Comparison of ENCODE assay signal across 8 cellular contexts in genomic region chr1:42931911-42932422, GRCh38. TPM values are rescaled to one million over a fixed set of nuclear protein-coding genes. Genes with fewer than 3 reads are reported as not detected.
DNase-seq lines count a peak whose midpoint lies in the region; ATAC-seq, FAIRE-seq and TF ChIP-seq lines count a peak whose summit lies in the region.

No MANE protein-coding gene starts in this region.

- no peak for TF ChIP-seq CTCF in right atrium auricular region (IDR thresholded peaks at IDR 0.05)

- peak; percentile 83 for DNase-seq in Right ventricle myocardium inferior (ENCODE audit: missing footprints)
- DNase-seq in right atrium auricular region (ENCODE audit: low spot score) = no peak
- peak; percentile 63 for DNase-seq in T-helper 9 cell
- no peak for DNase-seq in HTR-8/SVneo (ENCODE audit: insufficient read length, low spot score)

- H3K27ac ChIP-seq in right atrium auricular region = peak overlapping the region in 1 of 2 donors; percentile 31
- H3K27ac ChIP-seq in angular gyrus (ENCODE audit: low read depth, low read length) = peak overlapping the region; percentile 5

- H3K9me3 ChIP-seq in right atrium auricular region (no peaks in the 10 kb centered on the region), mucosa of stomach (ENCODE audit: control insufficient read depth, low read length) (no peaks in the 10 kb centered on the region)

- ATAC-seq in Right ventricle myocardium inferior (peak; percentile 49), HG03196 (IDR thresholded peaks at IDR 0.05; ENCODE audit: unreplicated experiment) (peak; percentile 57)
- peak; percentile 93 for ATAC-seq in stimulated activated memory B cell treated with anti-CD40 and anti-IgM and Interleukin-4, amounts not matched to agents 10 μg/mL and 1 μg/mL and 100 μg/mL, for 72 hours

- H3K4me1 Mint-ChIP-seq in stimulated activated memory B cell treated with anti-CD40 and anti-IgM and Interleukin-4, amounts not matched to agents 10 μg/mL and 1 μg/mL and 100 μg/mL, for 72 hours = peaks cover 97% of the 10 kb centered on the region

- FAIRE-seq in HTR-8/SVneo (lab: Jason Lieb, UNC) = no peak

- H3K9me3 Mint-ChIP-seq in stimulated activated memory B cell treated with anti-CD40 and anti-IgM and Interleukin-4, amounts not matched to agents 10 μg/mL and 1 μg/mL and 100 μg/mL, for 72 hours = no peaks in the 10 kb centered on the region

- peaks cover 72% of the 10 kb centered on the region for H3K36me3 Mint-ChIP-seq in stimulated activated memory B cell treated with anti-CD40 and anti-IgM and Interleukin-4, amounts not matched to agents 10 μg/mL and 1 μg/mL and 100 μg/mL, for 72 hours

- no peak overlapping the region for H3K4me3 ChIP-seq in right atrium auricular region
- H3K4me3 ChIP-seq in mucosa of stomach (ENCODE audit: low read length) = no peak overlapping the region

- H3K27me3 ChIP-seq in right atrium auricular region = no peaks in the 10 kb centered on the region
- H3K27me3 ChIP-seq in mucosa of stomach (ENCODE audit: control insufficient read depth, insufficient read depth, low read length) = no peaks in the 10 kb centered on the region

- peak overlapping the region; percentile 71 for H3K9ac ChIP-seq in mucosa of stomach (ENCODE audit: low read length)

- no peaks in the 10 kb centered on the region for H3K27me3 Mint-ChIP-seq in stimulated activated memory B cell treated with anti-CD40 and anti-IgM and Interleukin-4, amounts not matched to agents 10 μg/mL and 1 μg/mL and 100 μg/mL, for 72 hours

- H3K4me1 ChIP-seq in right atrium auricular region (peaks cover 0 to 18% of the 10 kb centered on the region in 2 donors), mucosa of stomach (ENCODE audit: control insufficient read depth, insufficient read depth, low read length) (peaks cover 60% of the 10 kb centered on the region)

- intact Hi-C loops in Right ventricle myocardium inferior (cut with DNase I) = no loop called here

- peaks cover 2% of the 10 kb centered on the region for H3K36me3 ChIP-seq in right atrium auricular region
- no peaks in the 10 kb centered on the region for H3K36me3 ChIP-seq in mucosa of stomach (ENCODE audit: control insufficient read depth, insufficient read depth, low read length)

- H3K4me3 Mint-ChIP-seq in stimulated activated memory B cell treated with anti-CD40 and anti-IgM and Interleukin-4, amounts not matched to agents 10 μg/mL and 1 μg/mL and 100 μg/mL, for 72 hours = peak overlapping the region; percentile 76

- peak overlapping the region; percentile 97 for H3K27ac Mint-ChIP-seq in stimulated activated memory B cell treated with anti-CD40 and anti-IgM and Interleukin-4, amounts not matched to agents 10 μg/mL and 1 μg/mL and 100 μg/mL, for 72 hours

RNA-seq across cellular contexts. Expression of gene SLC2A1, which starts 26.7 kb away (rescaled TPM):
- total RNA-seq in Right ventricle myocardium inferior (46.4 TPM), right atrium auricular region (10 to 100 TPM; 25.0 to 51.5 TPM)

Comparison
In these comparisons a context has a peak if more than half of its experiments do, and no peak if none do; other contexts are left out.
1. DNase-seq: peak in Right ventricle myocardium inferior (single experiment) and T-helper 9 cell (single experiment); none in right atrium auricular region (single experiment) and HTR-8/SVneo (single experiment).
2. Peak in every context shown above with its lines, with median percentiles within 50 percentile points of each other: ATAC-seq.